1 cellular context compared by ENCODE assay signal in genomic region chr2:127424598-127425379, GRCh38.
TF ChIP-seq lines count a peak whose summit lies in the region.

No MANE protein-coding gene starts in this region.

TF ChIP-seq in WTC11, 78 proteins besides CTCF, POLR2A, EP300 and RAD21 (continued from another document):
- TF ChIP-seq, protein P1, sequence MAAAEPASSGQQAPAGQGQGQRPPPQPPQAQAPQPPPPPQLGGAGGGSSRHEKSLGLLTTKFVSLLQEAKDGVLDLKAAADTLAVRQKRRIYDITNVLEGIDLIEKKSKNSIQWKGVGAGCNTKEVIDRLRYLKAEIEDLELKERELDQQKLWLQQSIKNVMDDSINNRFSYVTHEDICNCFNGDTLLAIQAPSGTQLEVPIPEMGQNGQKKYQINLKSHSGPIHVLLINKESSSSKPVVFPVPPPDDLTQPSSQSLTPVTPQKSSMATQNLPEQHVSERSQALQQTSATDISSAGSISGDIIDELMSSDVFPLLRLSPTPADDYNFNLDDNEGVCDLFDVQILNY (CRISPR knock-in tag; IDR thresholded peaks at IDR 0.05) = no peak
- TF ChIP-seq SOX15 (CRISPR knock-in tag; IDR thresholded peaks at IDR 0.05) (no peak), SMAD4 (CRISPR knock-in tag; IDR thresholded peaks at IDR 0.05) (no peak), NFATC4 (CRISPR knock-in tag; IDR thresholded peaks at IDR 0.05) (no peak), JUN (CRISPR knock-in tag; IDR thresholded peaks at IDR 0.05) (no peak), NR1H2 (CRISPR knock-in tag; IDR thresholded peaks at IDR 0.05) (no peak), NFYB (CRISPR knock-in tag; conservative IDR thresholded peaks at IDR 0.05; ENCODE audit: low read depth) (no peak), JAZF1 (CRISPR knock-in tag; IDR thresholded peaks at IDR 0.05) (no peak), EMX1 (CRISPR knock-in tag; IDR thresholded peaks at IDR 0.05) (no peak), GTF2I (CRISPR knock-in tag; conservative IDR thresholded peaks at IDR 0.05) (no peak)
- TF ChIP-seq, protein P2, sequence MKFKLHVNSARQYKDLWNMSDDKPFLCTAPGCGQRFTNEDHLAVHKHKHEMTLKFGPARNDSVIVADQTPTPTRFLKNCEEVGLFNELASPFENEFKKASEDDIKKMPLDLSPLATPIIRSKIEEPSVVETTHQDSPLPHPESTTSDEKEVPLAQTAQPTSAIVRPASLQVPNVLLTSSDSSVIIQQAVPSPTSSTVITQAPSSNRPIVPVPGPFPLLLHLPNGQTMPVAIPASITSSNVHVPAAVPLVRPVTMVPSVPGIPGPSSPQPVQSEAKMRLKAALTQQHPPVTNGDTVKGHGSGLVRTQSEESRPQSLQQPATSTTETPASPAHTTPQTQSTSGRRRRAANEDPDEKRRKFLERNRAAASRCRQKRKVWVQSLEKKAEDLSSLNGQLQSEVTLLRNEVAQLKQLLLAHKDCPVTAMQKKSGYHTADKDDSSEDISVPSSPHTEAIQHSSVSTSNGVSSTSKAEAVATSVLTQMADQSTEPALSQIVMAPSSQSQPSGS (CRISPR knock-in tag; IDR thresholded peaks at IDR 0.05; ENCODE audit: borderline replicate concordance, low read depth) = no peak
- TF ChIP-seq, protein P3, sequence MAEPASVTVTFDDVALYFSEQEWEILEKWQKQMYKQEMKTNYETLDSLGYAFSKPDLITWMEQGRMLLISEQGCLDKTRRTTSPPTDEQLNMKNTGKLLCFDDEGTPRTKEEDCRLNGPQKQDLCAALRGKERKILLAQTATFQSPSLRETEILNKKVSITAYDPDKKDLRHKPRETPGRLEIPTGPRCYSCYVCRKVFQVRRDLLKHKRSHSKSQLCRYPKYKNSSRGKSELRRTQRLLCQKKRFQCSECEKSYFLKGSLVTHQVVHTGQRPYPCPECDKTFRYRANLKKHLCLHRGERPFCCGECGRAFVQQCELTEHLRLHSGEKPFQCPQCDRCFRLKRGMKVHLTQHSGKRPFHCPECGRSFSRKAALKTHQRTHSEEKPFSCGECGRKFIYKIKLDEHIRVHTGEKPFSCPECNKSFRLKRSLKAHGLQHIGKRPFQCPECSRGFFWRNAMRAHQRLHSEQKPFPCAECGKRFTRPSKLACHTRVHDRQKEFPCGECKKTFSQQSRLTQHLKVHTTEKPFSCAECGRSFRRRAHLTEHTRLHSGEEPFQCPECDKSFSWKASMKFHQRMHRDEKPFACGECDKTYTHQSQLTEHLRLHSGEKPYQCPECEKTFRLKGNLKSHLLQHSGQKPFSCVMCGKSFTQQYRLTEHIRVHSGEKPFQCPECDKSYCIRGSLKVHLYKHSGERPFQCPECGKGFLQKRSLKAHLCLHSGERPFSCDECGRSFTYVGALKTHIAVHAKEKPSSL (CRISPR knock-in tag; conservative IDR thresholded peaks at IDR 0.05) = no peak
- TF ChIP-seq, protein P4, sequence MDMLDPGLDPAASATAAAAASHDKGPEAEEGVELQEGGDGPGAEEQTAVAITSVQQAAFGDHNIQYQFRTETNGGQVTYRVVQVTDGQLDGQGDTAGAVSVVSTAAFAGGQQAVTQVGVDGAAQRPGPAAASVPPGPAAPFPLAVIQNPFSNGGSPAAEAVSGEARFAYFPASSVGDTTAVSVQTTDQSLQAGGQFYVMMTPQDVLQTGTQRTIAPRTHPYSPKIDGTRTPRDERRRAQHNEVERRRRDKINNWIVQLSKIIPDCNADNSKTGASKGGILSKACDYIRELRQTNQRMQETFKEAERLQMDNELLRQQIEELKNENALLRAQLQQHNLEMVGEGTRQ (CRISPR knock-in tag; IDR thresholded peaks at IDR 0.05) = no peak
